Comparison of ENCODE assay signal across 24 cellular contexts in the genomic region with DNA sequence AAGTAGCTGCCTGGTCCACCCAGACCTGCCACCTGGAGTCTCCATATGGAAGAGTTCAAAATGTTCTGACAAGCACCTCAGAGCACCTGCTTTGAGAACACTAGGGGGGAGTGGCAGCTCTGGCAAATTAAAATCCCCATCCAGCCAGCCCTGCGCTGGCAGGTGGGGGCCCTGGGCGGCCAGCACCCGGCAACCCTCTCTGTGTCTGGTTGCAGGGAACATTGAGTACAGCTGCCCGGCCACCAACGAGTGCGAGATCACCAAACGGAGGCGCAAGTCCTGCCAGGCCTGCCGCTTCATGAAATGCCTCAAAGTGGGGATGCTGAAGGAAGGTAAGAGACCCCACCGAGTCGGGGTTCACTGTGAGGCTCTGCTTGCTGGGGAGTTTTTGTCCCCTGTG.
"Had no signal": no experiment of that assay in that cellular context is flagged by ENCODE, and none has a peak within 500 bp of the region (broad histone marks: within the 10 kb centered on the region; RNA-seq: fewer than 3 reads in every experiment).

No MANE protein-coding gene starts in this region.

- H3K27me3 ChIP-seq: colonic mucosa, dorsolateral prefrontal cortex, esophagus muscularis mucosa, esophagus squamous epithelium, gastrocnemius medialis, gastroesophageal sphincter, heart left ventricle, heart right ventricle had no signal

- H3K36me3 ChIP-seq: colonic mucosa, esophagus muscularis mucosa, esophagus squamous epithelium, gastrocnemius medialis, gastroesophageal sphincter, heart left ventricle, heart right ventricle had no signal

- ATAC-seq: effector memory CD8-positive, alpha-beta T cell; esophagus mucosa; foreskin keratinocyte; gastrocnemius medialis; gastroesophageal sphincter; heart left ventricle; heart right ventricle had no signal

- DNase-seq: colonic mucosa; cortex of kidney; dermis blood vessel endothelial cell; dorsolateral prefrontal cortex; effector CD4-positive, alpha-beta T cell; effector CD8-positive, alpha-beta T cell; effector memory CD4-positive, alpha-beta T cell; effector memory CD8-positive, alpha-beta T cell; endodermal cell; erythroblast; esophagus squamous epithelium; foreskin fibroblast; foreskin keratinocyte; foreskin melanocyte; gastrocnemius medialis; glutamatergic neuron; head of caudate nucleus; heart left ventricle; heart right ventricle had no signal

- H3K27ac ChIP-seq: colonic mucosa, coronary artery, dorsolateral prefrontal cortex, epithelial cell of prostate, esophagus muscularis mucosa, esophagus squamous epithelium, foreskin keratinocyte, gastrocnemius medialis, gastroesophageal sphincter, heart left ventricle, heart right ventricle had no signal

- H3K4me3 ChIP-seq: colonic mucosa, coronary artery, dorsolateral prefrontal cortex, esophagus muscularis mucosa, esophagus squamous epithelium, gastrocnemius medialis, gastroesophageal sphincter, heart left ventricle, heart right ventricle had no signal

- H3K4me1 ChIP-seq: colonic mucosa, esophagus muscularis mucosa, esophagus squamous epithelium, foreskin keratinocyte, gastrocnemius medialis, gastroesophageal sphincter, heart left ventricle, heart right ventricle had no signal

- H3K9me3 ChIP-seq: colonic mucosa, esophagus muscularis mucosa, esophagus squamous epithelium, gastrocnemius medialis, gastroesophageal sphincter, heart left ventricle, heart right ventricle had no signal
